In genomic region chr7:142153400-142153799, GRCh38 we compare ENCODE assay signal across 10 cellular contexts. TPM values are rescaled to one million over a fixed set of nuclear protein-coding genes. Genes with fewer than 3 reads are reported as not detected.
DNase-seq lines count a peak whose midpoint lies in the region; ATAC-seq, FAIRE-seq and TF ChIP-seq lines count a peak whose summit lies in the region.
"Had no signal": no experiment of that assay in that cellular context is flagged by ENCODE, and none has a peak within 500 bp of the region (broad histone marks: within the 10 kb centered on the region; RNA-seq: fewer than 3 reads in every experiment).

No MANE protein-coding gene starts in this region.

- H3K27ac ChIP-seq in breast epithelium, result no peak overlapping the region
- H3K27ac ChIP-seq: BLaER1 treated with 17β-estradiol and CSF1 and Interleukin-3, amounts not matched to agents 10 nM and 100 nM had no signal

- no peak for TF ChIP-seq POLR2A in breast epithelium (IDR thresholded peaks at IDR 0.05)

- no peaks in the 10 kb centered on the region for H3K36me3 Mint-ChIP-seq in MCF 10A (ENCODE audit: insufficient read depth, unreplicated experiment)
- no peaks in the 10 kb centered on the region for H3K36me3 Mint-ChIP-seq in activated CD8-positive, alpha-beta T cell treated with anti-CD3 and anti-CD28 coated beads, Interleukin-2, amount 10 ng/mL, durations not matched to agents 7 days and 5 days (ENCODE audit: low read depth)

- no peaks in the 10 kb centered on the region for H3K9me3 ChIP-seq in breast epithelium
- H3K9me3 ChIP-seq: BLaER1 treated with 17β-estradiol and CSF1 and Interleukin-3, amounts not matched to agents 10 nM and 100 nM had no signal

- CTCF ChIA-PET in MCF 10A (lab: Yijun Ruan, JAX), result interaction anchor here (0.7 to 4.6 kb wide), 5 partner anchors 17 to 179 kb away, joined by 3 to 46 read pairs (median 5); partner anchors contain the start of gene TAS2R38
- CTCF ChIA-PET in activated CD8-positive, alpha-beta T cell treated with anti-CD3 and anti-CD28 coated beads, Interleukin-2, amount 10 ng/mL, durations not matched to agents 7 days and 5 days (lab: Charles Lee), result interaction anchor here (0.9 to 1.4 kb wide), 4 partner anchors 51 to 178 kb away, joined by 3 to 4 read pairs (median 4); no protein-coding TSS in a partner anchor

- TF ChIP-seq CTCF in MCF 10A (IDR thresholded peaks at IDR 0.05; ENCODE audit: unreplicated experiment), result no peak
- peak in 1 of 3 donors; percentile 15 for TF ChIP-seq CTCF in breast epithelium (IDR thresholded peaks at IDR 0.05)
- TF ChIP-seq CTCF in epithelial cell of esophagus (IDR thresholded peaks at IDR 0.05; ENCODE audit: insufficient read depth, low read depth, low read length, missing control alignments), result peak; percentile 64

- H3K4me1 ChIP-seq in breast epithelium, result no peaks in the 10 kb centered on the region
- H3K4me1 ChIP-seq: BLaER1 treated with 17β-estradiol and CSF1 and Interleukin-3, amounts not matched to agents 10 nM and 100 nM had no signal

- in situ Hi-C loops in KBM-7 (cut with MboI; ENCODE audit: low pct_unique_long_range_greater_than_20kb, low sequenced_read_pairs), result no loop called here

- H3K4me1 Mint-ChIP-seq in MCF 10A (ENCODE audit: insufficient read depth, unreplicated experiment), result no peaks in the 10 kb centered on the region
- H3K4me1 Mint-ChIP-seq in activated CD8-positive, alpha-beta T cell treated with anti-CD3 and anti-CD28 coated beads, Interleukin-2, amount 10 ng/mL, durations not matched to agents 7 days and 5 days (ENCODE audit: low read depth), result no peaks in the 10 kb centered on the region

- FAIRE-seq in urothelium cell line (lab: Jason Lieb, UNC), result no peak
- FAIRE-seq in RCC 7860 (lab: Jason Lieb, UNC), result no peak

- intact Hi-C loops in MCF 10A (cut with micrococcal nuclease) (loop anchor here (10.0 kb wide), 1 partner anchor 151 kb away; no protein-coding TSS in a partner anchor), breast epithelium (cut with DNase I; ENCODE audit: low total_unique reads) (no loop called here)

- POLR2A ChIA-PET in MCF 10A (lab: Yijun Ruan, JAX), result no interaction called here
- POLR2A ChIA-PET in activated CD8-positive, alpha-beta T cell treated with anti-CD3 and anti-CD28 coated beads, Interleukin-2, amount 10 ng/mL, durations not matched to agents 7 days and 5 days (lab: Charles Lee), result no interaction called here

- H3K27ac Mint-ChIP-seq in MCF 10A (ENCODE audit: low read depth, unreplicated experiment), result no peak overlapping the region
- H3K27ac Mint-ChIP-seq in activated CD8-positive, alpha-beta T cell treated with anti-CD3 and anti-CD28 coated beads, Interleukin-2, amount 10 ng/mL, durations not matched to agents 7 days and 5 days, result no peak overlapping the region

- no peak overlapping the region for H3K4me3 ChIP-seq in breast epithelium
- H3K4me3 ChIP-seq in epithelial cell of esophagus (ENCODE audit: low read length), result no peak overlapping the region
- H3K4me3 ChIP-seq: BLaER1 treated with 17β-estradiol and CSF1 and Interleukin-3, amounts not matched to agents 10 nM and 100 nM had no signal

- no peaks in the 10 kb centered on the region for H3K27me3 Mint-ChIP-seq in MCF 10A (ENCODE audit: insufficient read depth, unreplicated experiment)
- peaks cover 3% of the 10 kb centered on the region for H3K27me3 Mint-ChIP-seq in activated CD8-positive, alpha-beta T cell treated with anti-CD3 and anti-CD28 coated beads, Interleukin-2, amount 10 ng/mL, durations not matched to agents 7 days and 5 days (ENCODE audit: low read depth)

- no peaks in the 10 kb centered on the region for H3K9me3 Mint-ChIP-seq in MCF 10A (ENCODE audit: unreplicated experiment)
- no peaks in the 10 kb centered on the region for H3K9me3 Mint-ChIP-seq in activated CD8-positive, alpha-beta T cell treated with anti-CD3 and anti-CD28 coated beads, Interleukin-2, amount 10 ng/mL, durations not matched to agents 7 days and 5 days (ENCODE audit: insufficient read depth)

- no TSS peak for BruUV-seq in MCF 10A (replicated peaks; lab: Mats Ljungman, UMichigan)

- no peaks in the 10 kb centered on the region for H3K27me3 ChIP-seq in breast epithelium
- H3K27me3 ChIP-seq: BLaER1 treated with 17β-estradiol and CSF1 and Interleukin-3, amounts not matched to agents 10 nM and 100 nM had no signal

- no peaks in the 10 kb centered on the region for H3K36me3 ChIP-seq in breast epithelium
- H3K36me3 ChIP-seq: BLaER1 treated with 17β-estradiol and CSF1 and Interleukin-3, amounts not matched to agents 10 nM and 100 nM had no signal

- ATAC-seq in activated CD8-positive, alpha-beta T cell treated with anti-CD3 and anti-CD28 coated beads, Interleukin-2, amount 10 ng/mL, durations not matched to agents 7 days and 5 days, result no peak

- DNase-seq in MCF 10A (ENCODE audit: unreplicated experiment), result peak; percentile 43
- no peak for DNase-seq in breast epithelium (ENCODE audit: low spot score in 2 of 2)
- DNase-seq in NCI-H526 treated with DMSO at 0.1 percent for 48 hours (lab: John Stamatoyannopoulos, UW), result peak; percentile 68
- peak; percentile 46 for DNase-seq in epithelial cell of esophagus (ENCODE audit: low read depth)
- DNase-seq in urothelium cell line (ENCODE audit: low spot score), result peak; percentile 28
- DNase-seq in RCC 7860 (ENCODE audit: low spot score), result no peak
- no peak for DNase-seq in activated CD8-positive, alpha-beta T cell treated with anti-CD3 and anti-CD28 coated beads, Interleukin-2, amount 10 ng/mL, durations not matched to agents 7 days and 5 days
- DNase-seq in KBM-7, result no peak

- H3K4me3 Mint-ChIP-seq in MCF 10A (ENCODE audit: unreplicated experiment), result no peak overlapping the region
- H3K4me3 Mint-ChIP-seq in activated CD8-positive, alpha-beta T cell treated with anti-CD3 and anti-CD28 coated beads, Interleukin-2, amount 10 ng/mL, durations not matched to agents 7 days and 5 days, result no peak overlapping the region

RNA-seq across cellular contexts. Expression of gene MGAM2, which starts 41.9 kb away (rescaled TPM):
- total RNA-seq in MCF 10A (2022), result not detected in 2 replicates
- total RNA-seq in breast epithelium, result 1 to 10 TPM in 2 of 3 donors, under 1 TPM in 1; under 0.01 to 2.9 (median 2.3) TPM
- total RNA-seq in activated CD8-positive, alpha-beta T cell treated with anti-CD3 and anti-CD28 coated beads, Interleukin-2, amount 10 ng/mL, durations not matched to agents 7 days and 5 days, result not detected
- total RNA-seq: glomerular endothelial cell had no signal

Comparison
In these comparisons a context has a peak if more than half of its experiments do, and no peak if none do; other contexts are left out.
1. DNase-seq: peak in MCF 10A (single experiment), NCI-H526 treated with DMSO at 0.1 percent for 48 hours (single experiment), epithelial cell of esophagus (single experiment) and urothelium cell line (single experiment); none in breast epithelium (0 of 2), RCC 7860 (single experiment), activated CD8-positive, alpha-beta T cell treated with anti-CD3 and anti-CD28 coated beads, Interleukin-2, amount 10 ng/mL, durations not matched to agents 7 days and 5 days (single experiment) and KBM-7 (single experiment).